ENCODE assay signal across 1 cellular context in the genomic region with DNA sequence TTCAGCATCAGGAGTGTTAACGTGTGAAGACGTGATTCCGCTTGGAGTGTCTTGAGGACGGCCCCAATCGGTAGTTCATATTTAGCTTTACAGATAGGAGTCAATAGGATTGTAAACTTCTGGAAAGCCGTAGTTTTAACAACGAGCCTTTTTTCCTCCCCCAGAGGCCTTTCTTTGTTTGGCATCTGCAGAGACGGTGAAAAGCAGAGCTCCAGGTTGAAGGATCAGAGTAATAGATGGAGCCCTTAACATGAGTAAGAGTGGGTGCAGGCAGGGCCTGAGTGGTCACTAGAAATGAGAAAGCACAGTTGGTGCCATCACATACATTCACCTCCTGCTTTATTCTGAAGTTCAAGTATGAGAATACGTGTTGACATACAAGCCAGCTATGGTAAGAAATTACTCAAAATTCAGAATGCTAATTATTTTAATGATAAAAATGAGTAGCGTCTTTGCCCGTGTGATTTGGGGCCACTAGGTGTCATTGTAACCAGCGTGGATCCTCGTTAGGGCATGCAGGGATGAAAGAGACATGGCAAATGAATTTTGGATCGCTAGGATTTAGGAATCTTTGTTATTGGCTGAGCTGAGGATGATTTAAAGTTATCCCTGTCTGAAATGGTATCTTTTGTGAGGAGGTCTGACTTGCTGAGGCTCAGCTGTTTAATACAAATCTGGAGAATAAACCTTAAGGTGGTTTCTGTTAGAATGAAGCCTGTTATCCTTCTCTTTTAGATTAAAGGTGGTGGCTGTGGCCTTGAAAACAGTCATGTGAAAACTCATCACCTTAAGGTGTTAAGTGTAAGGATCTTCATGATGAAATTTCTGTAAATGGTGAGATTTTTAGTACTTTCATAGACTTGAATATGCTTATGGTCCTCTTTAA.
TF ChIP-seq lines count a peak whose summit lies in the region.

No MANE protein-coding gene starts in this region.

TF ChIP-seq in liver, 16 proteins besides CTCF, POLR2A, EP300 and RAD21 (continued from another document):
- TF ChIP-seq, protein P1, sequence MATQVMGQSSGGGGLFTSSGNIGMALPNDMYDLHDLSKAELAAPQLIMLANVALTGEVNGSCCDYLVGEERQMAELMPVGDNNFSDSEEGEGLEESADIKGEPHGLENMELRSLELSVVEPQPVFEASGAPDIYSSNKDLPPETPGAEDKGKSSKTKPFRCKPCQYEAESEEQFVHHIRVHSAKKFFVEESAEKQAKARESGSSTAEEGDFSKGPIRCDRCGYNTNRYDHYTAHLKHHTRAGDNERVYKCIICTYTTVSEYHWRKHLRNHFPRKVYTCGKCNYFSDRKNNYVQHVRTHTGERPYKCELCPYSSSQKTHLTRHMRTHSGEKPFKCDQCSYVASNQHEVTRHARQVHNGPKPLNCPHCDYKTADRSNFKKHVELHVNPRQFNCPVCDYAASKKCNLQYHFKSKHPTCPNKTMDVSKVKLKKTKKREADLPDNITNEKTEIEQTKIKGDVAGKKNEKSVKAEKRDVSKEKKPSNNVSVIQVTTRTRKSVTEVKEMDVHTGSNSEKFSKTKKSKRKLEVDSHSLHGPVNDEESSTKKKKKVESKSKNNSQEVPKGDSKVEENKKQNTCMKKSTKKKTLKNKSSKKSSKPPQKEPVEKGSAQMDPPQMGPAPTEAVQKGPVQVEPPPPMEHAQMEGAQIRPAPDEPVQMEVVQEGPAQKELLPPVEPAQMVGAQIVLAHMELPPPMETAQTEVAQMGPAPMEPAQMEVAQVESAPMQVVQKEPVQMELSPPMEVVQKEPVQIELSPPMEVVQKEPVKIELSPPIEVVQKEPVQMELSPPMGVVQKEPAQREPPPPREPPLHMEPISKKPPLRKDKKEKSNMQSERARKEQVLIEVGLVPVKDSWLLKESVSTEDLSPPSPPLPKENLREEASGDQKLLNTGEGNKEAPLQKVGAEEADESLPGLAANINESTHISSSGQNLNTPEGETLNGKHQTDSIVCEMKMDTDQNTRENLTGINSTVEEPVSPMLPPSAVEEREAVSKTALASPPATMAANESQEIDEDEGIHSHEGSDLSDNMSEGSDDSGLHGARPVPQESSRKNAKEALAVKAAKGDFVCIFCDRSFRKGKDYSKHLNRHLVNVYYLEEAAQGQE (IDR thresholded peaks at IDR 0.05), result no peak
- TF ChIP-seq YY1 (IDR thresholded peaks at IDR 0.05), result no peak
TF ChIP-seq in liver: peak in this region for 0.
